In genomic region chr2:127175821-127176354, GRCh38 we compare ENCODE assay signal across 10 cellular contexts. TPM values are rescaled to one million over a fixed set of nuclear protein-coding genes. Genes with fewer than 3 reads are reported as not detected.
A peak's percentile ranks its signal among the peaks of the same experiment; 100 is the strongest.
DNase-seq lines count a peak whose midpoint lies in the region; ATAC-seq and TF ChIP-seq lines count a peak whose summit lies in the region.
"Had no signal": no experiment of that assay in that cellular context is flagged by ENCODE, and none has a peak within 500 bp of the region (broad histone marks: within the 10 kb centered on the region; RNA-seq: fewer than 3 reads in every experiment).

No MANE protein-coding gene starts in this region.

- intact Hi-C loops in left colon (cut with DNase I, micrococcal nuclease): loop anchor here in 1 of 2 donors (10.0 kb wide), 1 partner anchor 101 kb away; no protein-coding TSS in a partner anchor

- peaks cover 3% of the 10 kb centered on the region for H3K9me3 ChIP-seq in skeletal muscle satellite cell (replicated peaks; ENCODE audit: low read length)

- TF ChIP-seq CTCF in chondrocyte (IDR thresholded peaks at IDR 0.05): no peak

- DNase-seq in EH (ENCODE audit: low read depth) (peak; percentile 94), chondrocyte (ENCODE audit: low spot score) (no peak), left colon (peak; percentile 17 to 41), NOMO-1 treated with dmso at 0.1 percent for 144 hours (lab: John Stamatoyannopoulos, UW; ENCODE audit: unreplicated experiment) (no peak), cerebellar cortex (ENCODE audit: low spot score) (no peak), NCI-H1930 (lab: John Stamatoyannopoulos, UW) (no peak)
- DNase-seq: Caco-2; stimulated activated naive CD4-positive, alpha-beta T cell had no signal

- H3K4me3 Mint-ChIP-seq in chondrocyte (ENCODE audit: unreplicated experiment): no peak overlapping the region

- peaks cover 35% of the 10 kb centered on the region for H3K4me1 ChIP-seq in skeletal muscle satellite cell (ENCODE audit: control insufficient read depth, insufficient read depth, low read length)

- no peaks in the 10 kb centered on the region for H3K36me3 ChIP-seq in skeletal muscle satellite cell (ENCODE audit: insufficient read depth, low read length)

- H3K36me3 Mint-ChIP-seq in chondrocyte (ENCODE audit: low read depth): peaks cover 10% of the 10 kb centered on the region

- peak overlapping the region; percentile 24 for H3K9ac ChIP-seq in skeletal muscle satellite cell (ENCODE audit: low read depth, low read length)

- H3K4me2 ChIP-seq in skeletal muscle satellite cell (ENCODE audit: low read length): peak overlapping the region; percentile 55

- H3K27ac Mint-ChIP-seq in chondrocyte (ENCODE audit: unreplicated experiment): peak overlapping the region; percentile 90

- peaks cover 18% of the 10 kb centered on the region for H3K9me3 Mint-ChIP-seq in chondrocyte (ENCODE audit: low read depth)

- no peaks in the 10 kb centered on the region for H3K27me3 ChIP-seq in skeletal muscle satellite cell (ENCODE audit: control insufficient read depth, insufficient read depth, low read length)

- no peak for ATAC-seq in left colon
- no peak for ATAC-seq in GM21390 (IDR thresholded peaks at IDR 0.05; ENCODE audit: unreplicated experiment)

- peak overlapping the region; percentile 40 for H3K4me3 ChIP-seq in skeletal muscle satellite cell (ENCODE audit: low read length)

- H3K27me3 Mint-ChIP-seq in chondrocyte (ENCODE audit: low read depth): no peaks in the 10 kb centered on the region

- peaks cover 47% of the 10 kb centered on the region for H3K4me1 Mint-ChIP-seq in chondrocyte (ENCODE audit: low read depth)

RNA-seq across cellular contexts. Expression of gene CYP27C1, which starts 44.2 kb away (rescaled TPM):
- total RNA-seq in chondrocyte (11.7 to 17.2 TPM (median 13.4 TPM) in 3 replicates), left colon (under 1 TPM; 0.12 to 0.34 TPM)
- total RNA-seq in skeletal muscle satellite cell (2012; rRNA removed): not detected in 2 replicates

Comparison
In these comparisons a context has a peak if more than half of its experiments do, and no peak if none do; other contexts are left out.
1. DNase-seq: peak in EH (single experiment) and left colon (2 of 2); none in chondrocyte (single experiment), NOMO-1 treated with dmso at 0.1 percent for 144 hours (single experiment), cerebellar cortex (single experiment) and NCI-H1930 (0 of 2).